In the genomic region with DNA sequence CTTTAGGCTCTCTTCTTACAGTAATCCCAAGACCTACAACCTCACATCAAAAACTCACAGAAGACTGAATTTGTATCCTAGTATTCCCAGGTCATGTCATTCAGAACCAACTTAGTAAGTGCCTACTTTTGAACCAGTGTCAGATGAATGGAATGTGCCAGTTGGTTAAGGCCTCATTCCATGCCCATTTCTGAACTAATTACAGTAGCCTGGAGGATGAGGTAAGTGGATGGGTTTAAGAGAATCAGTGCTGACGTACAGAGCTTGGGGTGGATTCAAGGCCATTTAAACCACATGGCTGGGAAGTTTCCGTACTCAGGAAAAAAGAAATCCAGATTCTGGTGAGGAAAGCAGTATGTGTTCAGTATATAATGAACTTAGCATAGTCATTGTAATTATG, we compare ENCODE assay signal across 19 cellular contexts. TPM values are rescaled to one million over a fixed set of nuclear protein-coding genes. Genes with fewer than 3 reads are reported as not detected.
A peak's percentile ranks its signal among the peaks of the same experiment; 100 is the strongest.
DNase-seq lines count a peak whose midpoint lies in the region; ATAC-seq and TF ChIP-seq lines count a peak whose summit lies in the region.
"Had no signal": no experiment of that assay in that cellular context is flagged by ENCODE, and none has a peak within 500 bp of the region (broad histone marks: within the 10 kb centered on the region; RNA-seq: fewer than 3 reads in every experiment).

No MANE protein-coding gene starts in this region.

- peak; percentile 35 for DNase-seq in GM23248
- peak; percentile 67 for DNase-seq in amniotic epithelial cell (ENCODE audit: low read depth)
- peak; percentile 37 for DNase-seq in iris pigment epithelial cell (ENCODE audit: low read depth)
- DNase-seq in stomach: no peak
- DNase-seq in aorta: no peak
- DNase-seq in dorsolateral prefrontal cortex: no peak
- DNase-seq: activated CD4-positive, alpha-beta T cell treated with anti-CD3 and anti-CD28 coated beads for 4 hours; adrenal gland; Caco-2; cerebellar nuclear complex; effector CD4-positive, alpha-beta T cell; NCI-H1417; NCI-H524; nephron progenitor cell had no signal

- no peaks in the 10 kb centered on the region for H4K20me1 ChIP-seq in GM23248 (ENCODE audit: insufficient read depth)

- H2AFZ ChIP-seq in GM23248: no peak overlapping the region

- in situ Hi-C loops in GM23248 (cut with MboI): no loop called here

- ATAC-seq in GM18519 (IDR thresholded peaks at IDR 0.05; ENCODE audit: low FRiP score, unreplicated experiment) (no peak), aorta (ENCODE audit: low FRiP score) (no peak)
- ATAC-seq: HepG2 had no signal

- no peaks in the 10 kb centered on the region for H3F3A ChIP-seq in GM23248 (ENCODE audit: insufficient read depth)

- no peaks in the 10 kb centered on the region for H3K36me3 ChIP-seq in GM23248 (ENCODE audit: low read depth)
- H3K36me3 ChIP-seq in stomach: no peaks in the 10 kb centered on the region
- H3K36me3 ChIP-seq in aorta (ENCODE audit: control insufficient read depth in 1 of 2, insufficient read depth in 2 of 2, low read length in 1 of 2): no peaks in the 10 kb centered on the region
- H3K36me3 ChIP-seq: adrenal gland, esophagus muscularis mucosa had no signal

- H3K79me2 ChIP-seq in GM23248 (ENCODE audit: insufficient read depth): no peaks in the 10 kb centered on the region

- H3K9me2 ChIP-seq in GM23248 (ENCODE audit: insufficient read depth): no peaks in the 10 kb centered on the region

- no peak overlapping the region for H3K4me2 ChIP-seq in GM23248 (ENCODE audit: unreplicated experiment)

- H3K27ac ChIP-seq in GM23248: no peak overlapping the region
- no peak overlapping the region for H3K27ac ChIP-seq in stomach
- H3K27ac ChIP-seq in aorta (ENCODE audit: low read depth in 1 of 2, low read length in 2 of 2): no peak overlapping the region
- H3K27ac ChIP-seq in dorsolateral prefrontal cortex: no peak overlapping the region
- H3K27ac ChIP-seq: adrenal gland, esophagus muscularis mucosa had no signal

- H3K4me3 ChIP-seq in GM23248 (no peak overlapping the region), stomach (no peak overlapping the region), aorta (ENCODE audit: low read length in 2 of 2) (no peak overlapping the region), dorsolateral prefrontal cortex (no peak overlapping the region)
- H3K4me3 ChIP-seq: adrenal gland, esophagus muscularis mucosa had no signal

- H3K27me3 ChIP-seq in GM23248 (replicated peaks; ENCODE audit: insufficient read depth): no peaks in the 10 kb centered on the region
- no peaks in the 10 kb centered on the region for H3K27me3 ChIP-seq in stomach
- H3K27me3 ChIP-seq in aorta (ENCODE audit: control insufficient read depth in 1 of 2, insufficient read depth in 2 of 2, low read length in 1 of 2): no peaks in the 10 kb centered on the region
- no peaks in the 10 kb centered on the region for H3K27me3 ChIP-seq in dorsolateral prefrontal cortex
- H3K27me3 ChIP-seq: adrenal gland, esophagus muscularis mucosa had no signal

- peak; percentile 58 for TF ChIP-seq EP300 in stomach (IDR thresholded peaks at IDR 0.05)

- intact Hi-C loops in stomach (cut with DNase I; ENCODE audit: low total_unique reads) (no loop called here), aorta (cut with DNase I) (no loop called here), dorsolateral prefrontal cortex (cut with DNase I) (no loop called here)

- H3K9ac ChIP-seq in GM23248: no peak overlapping the region

- TF ChIP-seq CTCF in stomach (IDR thresholded peaks at IDR 0.05): no peak
- TF ChIP-seq CTCF in dorsolateral prefrontal cortex (IDR thresholded peaks at IDR 0.05 in 54 of 56, conservative IDR thresholded peaks at IDR 0.05 in 2 of 56; ENCODE audit: low read depth in 1 of 56, partially characterized antibody in 56 of 56): no peak

- 68 to 92% methylated on average over 2 of the region's 2 CpGs for WGBS in GM23248 (ENCODE audit: low coverage in 1 of 2, low lambda C conversion rate in 2 of 2, missing lambda C conversion rate in 2 of 2), 2 experiments
- 70 to 92% (median 89%) methylated on average over 2 of the region's 2 CpGs for WGBS in stomach, 5 donors
- WGBS in aorta, 2 donors: 37 to 42% methylated on average over 2 of the region's 2 CpGs

- no peaks in the 10 kb centered on the region; the same call in 1 of the 2 replicates for H3K4me1 ChIP-seq in GM23248 (ENCODE audit: insufficient read depth)
- H3K4me1 ChIP-seq in stomach: no peaks in the 10 kb centered on the region
- H3K4me1 ChIP-seq in aorta (ENCODE audit: control insufficient read depth in 1 of 2, insufficient read depth in 2 of 2, low read length in 2 of 2): peaks cover 0 to 3% of the 10 kb centered on the region in 2 donors
- H3K4me1 ChIP-seq: adrenal gland, Caco-2 had no signal

- H3K9me3 ChIP-seq in GM23248 (ENCODE audit: low read depth): no peaks in the 10 kb centered on the region
- no peaks in the 10 kb centered on the region for H3K9me3 ChIP-seq in stomach
- H3K9me3 ChIP-seq in aorta (ENCODE audit: control insufficient read depth, low read length): no peaks in the 10 kb centered on the region
- H3K9me3 ChIP-seq: adrenal gland, Caco-2, esophagus muscularis mucosa had no signal

- no peak for TF ChIP-seq POLR2A in stomach (IDR thresholded peaks at IDR 0.05)

RNA-seq across cellular contexts. Expression of gene FOXP2, which starts 21.9 kb away (rescaled TPM):
- 1.3 and 5.0 TPM in 2 replicates for total RNA-seq in GM23248 (2014; rRNA removed; shearing (Covaris generic))
- polyA plus RNA-seq in GM23248 (2016; fragmentation: Nextera tagmentation; extraction: Ambion mirVana) (1.9 and 2.3 TPM in 2 replicates), stomach (1 to 10 TPM in 1 of 3 donors, under 1 TPM in 2; 0.92 to 3.1 (median 0.93) TPM), aorta (1 to 10 TPM; 1.1 to 1.9 TPM)
- total RNA-seq in stomach (10 to 100 TPM in 4 of 5 donors, 1 to 10 TPM in 1; 3.5 to 51.6 (median 17.4) TPM), aorta (10 to 100 TPM; 17.6 to 18.1 TPM), dorsolateral prefrontal cortex (10 to 100 TPM in 104 of 120 experiments, 1 to 10 TPM in 16; 3.3 to 26.9 (median 14.6) TPM)
- total RNA-seq: Caco-2, G401, HepG2, pulmonary artery endothelial cell had no signal

Comparison
In these comparisons a context has a peak if more than half of its experiments do, and no peak if none do; other contexts are left out.
1. DNase-seq: peak in GM23248 (single experiment), amniotic epithelial cell (single experiment) and iris pigment epithelial cell (single experiment); none in stomach (single experiment), aorta (0 of 2) and dorsolateral prefrontal cortex (0 of 10).